In genomic region chr5:177317959-177318377, GRCh38 we compare ENCODE assay signal across 9 cellular contexts. TPM values are rescaled to one million over a fixed set of nuclear protein-coding genes. Genes with fewer than 3 reads are reported as not detected.
DNase-seq lines count a peak whose midpoint lies in the region; ATAC-seq, FAIRE-seq and TF ChIP-seq lines count a peak whose summit lies in the region.
"Had no signal": no experiment of that assay in that cellular context is flagged by ENCODE, and none has a peak within 500 bp of the region (broad histone marks: within the 10 kb centered on the region; RNA-seq: fewer than 3 reads in every experiment).

No MANE protein-coding gene starts in this region.

- H3K4me2 ChIP-seq in astrocyte (ENCODE audit: low read length) = no peak overlapping the region
- H3K4me2 ChIP-seq: BLaER1 had no signal

- peak; percentile 98 for TF ChIP-seq CTCF in astrocyte (IDR thresholded peaks at IDR 0.05; ENCODE audit: insufficient read depth, low read depth, low read length)

- no peak overlapping the region for H3K27ac Mint-ChIP-seq in astrocyte (ENCODE audit: unreplicated experiment)

- H3K4me1 ChIP-seq in astrocyte (ENCODE audit: insufficient read depth, low read length) = no peaks in the 10 kb centered on the region
- no peaks in the 10 kb centered on the region for H3K4me1 ChIP-seq in small intestine (ENCODE audit: control insufficient read depth in 2 of 2, insufficient read depth in 1 of 2, low read depth in 1 of 2, low read length in 1 of 2)

- peaks cover 3% of the 10 kb centered on the region for H3K4me1 Mint-ChIP-seq in astrocyte (ENCODE audit: low read depth, unreplicated experiment)

- no peak for FAIRE-seq in astrocyte (lab: Jason Lieb, UNC)
- no peak for FAIRE-seq in small intestine (lab: Jason Lieb, UNC)

- no peak overlapping the region for H3K4me3 Mint-ChIP-seq in astrocyte (ENCODE audit: unreplicated experiment)

- H3K27me3 ChIP-seq in astrocyte (ENCODE audit: insufficient read depth, low read length) (no peaks in the 10 kb centered on the region), small intestine (ENCODE audit: control insufficient read depth in 2 of 2, insufficient read depth in 2 of 2, low read length in 2 of 2) (no peaks in the 10 kb centered on the region)
- H3K27me3 ChIP-seq: BLaER1 had no signal

- H2AFZ ChIP-seq in astrocyte (ENCODE audit: low read depth, low read length) = no peak overlapping the region

- peak; percentile 44 for DNase-seq in NCI-H1105 treated with DMSO at 0.1 percent for 48 hours (lab: John Stamatoyannopoulos, UW)
- no peak for DNase-seq in NCI-H1105 (lab: John Stamatoyannopoulos, UW)
- DNase-seq in NCI-H146 (lab: John Stamatoyannopoulos, UW) = peak; percentile 63
- peak; percentile 37 for DNase-seq in T1000 (lab: John Stamatoyannopoulos, UW)
- peak; percentile 51 for DNase-seq in astrocyte (ENCODE audit: low read depth)
- DNase-seq in hippocampal formation (lab: John Stamatoyannopoulos, UW) = peak; percentile 21 to 26
- DNase-seq in small intestine = peak; percentile 86

- H3K36me3 ChIP-seq in astrocyte (ENCODE audit: insufficient read depth, low read length) = peaks cover 2% of the 10 kb centered on the region
- H3K36me3 ChIP-seq in small intestine (ENCODE audit: control insufficient read depth in 2 of 2, insufficient read depth in 2 of 2, low read length in 2 of 2) = no peaks in the 10 kb centered on the region

- H3K27ac ChIP-seq in astrocyte (ENCODE audit: low read depth, low read length) = no peak overlapping the region
- no peak overlapping the region for H3K27ac ChIP-seq in small intestine (ENCODE audit: low read depth in 1 of 2, low read length in 1 of 2)
- H3K27ac ChIP-seq: BLaER1 had no signal

- peaks cover 9% of the 10 kb centered on the region for H3K36me3 Mint-ChIP-seq in astrocyte (ENCODE audit: low read depth, unreplicated experiment)

- no peaks in the 10 kb centered on the region for H3K9me3 Mint-ChIP-seq in astrocyte (ENCODE audit: unreplicated experiment)

- no peaks in the 10 kb centered on the region for H3K79me2 ChIP-seq in astrocyte (ENCODE audit: insufficient read depth, low read length)

- H3K9me3 ChIP-seq in astrocyte (ENCODE audit: insufficient read depth, low read depth, low read length) (no peaks in the 10 kb centered on the region), small intestine (ENCODE audit: control insufficient read depth, low read depth) (no peaks in the 10 kb centered on the region)
- H3K9me3 ChIP-seq: BLaER1 had no signal

- ATAC-seq in HG03039 (IDR thresholded peaks at IDR 0.05; ENCODE audit: unreplicated experiment) = no peak

- no peak overlapping the region for H3K4me3 ChIP-seq in astrocyte (ENCODE audit: insufficient read depth, low read depth, low read length)
- no peak overlapping the region for H3K4me3 ChIP-seq in small intestine (ENCODE audit: low read depth in 1 of 2, low read length in 2 of 2)
- H3K4me3 ChIP-seq: BLaER1 had no signal

- WGBS in small intestine, 3 donors = 15 to 31% (median 31%) methylated on average over 7 of the region's 7 CpGs

- H4K20me1 ChIP-seq in astrocyte (ENCODE audit: insufficient read depth, low read length) = peaks cover 31% of the 10 kb centered on the region

- no peaks in the 10 kb centered on the region for H3K27me3 Mint-ChIP-seq in astrocyte (ENCODE audit: low read depth, unreplicated experiment)

- H3K9ac ChIP-seq in astrocyte (ENCODE audit: low read length) = no peak overlapping the region
- H3K9ac ChIP-seq: BLaER1 had no signal

RNA-seq across cellular contexts. Expression of gene MXD3, which starts 6.3 kb away (rescaled TPM):
- 2.3 and 2.8 TPM in 2 replicates for total RNA-seq in astrocyte
- polyA plus RNA-seq in small intestine = 10 to 100 TPM; 11.9 to 22.9 (median 13.5) TPM

RNA-seq across cellular contexts. Expression of gene PRELID1, which starts 14.4 kb away (rescaled TPM):
- total RNA-seq in astrocyte = 178 and 196 TPM in 2 replicates
- 100 to 1,000 TPM; 278 to 457 (median 356) TPM for polyA plus RNA-seq in small intestine

RNA-seq across cellular contexts. Expression of gene RAB24, which starts 14.4 kb away (rescaled TPM):
- 31.7 and 36.4 TPM in 2 replicates for total RNA-seq in astrocyte
- 10 to 100 TPM; 48.1 to 80.1 (median 67.0) TPM for polyA plus RNA-seq in small intestine

RNA-seq across cellular contexts. Expression of gene LMAN2, which starts 33.5 kb away (rescaled TPM):
- total RNA-seq in astrocyte = 103 and 106 TPM in 2 replicates
- polyA plus RNA-seq in small intestine = 100 to 1,000 TPM in 1 of 3 donors, 10 to 100 TPM in 2; 73.6 to 304 (median 91.9) TPM

RNA-seq across cellular contexts. Expression of gene RGS14, which starts 39.8 kb away (rescaled TPM):
- 7.8 and 11.3 TPM in 2 replicates for total RNA-seq in astrocyte
- polyA plus RNA-seq in small intestine = 10 to 100 TPM; 12.8 to 22.7 (median 18.6) TPM
